8 cellular contexts compared by ENCODE assay signal in genomic region chr2:5616019-5616418, GRCh38.
"Had no signal": no experiment of that assay in that cellular context is flagged by ENCODE, and none has a peak within 500 bp of the region (broad histone marks: within the 10 kb centered on the region; RNA-seq: fewer than 3 reads in every experiment).

No MANE protein-coding gene starts in this region.

- H3K4me3 Mint-ChIP-seq: IgD-negative memory B cell had no signal

- H3K27ac Mint-ChIP-seq: IgD-negative memory B cell had no signal

- H3K36me3 Mint-ChIP-seq: IgD-negative memory B cell had no signal

- DNase-seq: IMR-90, KBM-7, KG1 had no signal

- H3K4me3 ChIP-seq: K562 had no signal

- ATAC-seq: K562 had no signal

- H3K4me2 ChIP-seq: KMS-11 had no signal

- H3K27ac ChIP-seq: HL-60, KMS-11 had no signal

- H3K27me3 Mint-ChIP-seq: IgD-negative memory B cell had no signal

- FAIRE-seq: HTR-8/SVneo, K562 had no signal

- H3K9ac ChIP-seq: KMS-11 had no signal
